ENCODE assay signal across 6 cellular contexts in genomic region chr5:177545487-177546261, GRCh38. TPM values are rescaled to one million over a fixed set of nuclear protein-coding genes. Genes with fewer than 3 reads are reported as not detected.
DNase-seq lines count a peak whose midpoint lies in the region; ATAC-seq and TF ChIP-seq lines count a peak whose summit lies in the region.

No MANE protein-coding gene starts in this region.

- peak; percentile 53 to 72 (median 68) for ATAC-seq in right lobe of liver
- no peak for ATAC-seq in HG03135 (IDR thresholded peaks at IDR 0.05; ENCODE audit: unreplicated experiment)
- ATAC-seq in activated CD4-positive, CD25-positive, alpha-beta regulatory T cell treated with anti-CD3 and anti-CD28 coated beads, Interleukin-2, amount 50 U/mL, for 24 hours: no peak

- no peak overlapping the region for H3K4me3 Mint-ChIP-seq in activated T-helper 1 cell treated with anti-CD3 and anti-CD28 coated beads, Interleukin-12 subunit alpha, Interleukin-12 subunit beta, Interleukin-2, Interleukin-4 antibody, amounts not matched to agents 30 ng/mL and 10 ng/mL and 1 ng/mL, durations not matched to agents 14 hours and 24 hours and 36 hours

- WGBS in right lobe of liver (ENCODE audit: insufficient coverage, low coverage, low lambda C conversion rate, missing lambda C conversion rate): 57% methylated on average over 4 of the region's 4 CpGs

- no peak overlapping the region for H3K27ac Mint-ChIP-seq in activated T-helper 1 cell treated with anti-CD3 and anti-CD28 coated beads, Interleukin-12 subunit alpha, Interleukin-12 subunit beta, Interleukin-2, Interleukin-4 antibody, amounts not matched to agents 30 ng/mL and 10 ng/mL and 1 ng/mL, durations not matched to agents 14 hours and 24 hours and 36 hours

- H3K4me1 Mint-ChIP-seq in activated T-helper 1 cell treated with anti-CD3 and anti-CD28 coated beads, Interleukin-12 subunit alpha, Interleukin-12 subunit beta, Interleukin-2, Interleukin-4 antibody, amounts not matched to agents 30 ng/mL and 10 ng/mL and 1 ng/mL, durations not matched to agents 14 hours and 24 hours and 36 hours (ENCODE audit: low read depth): peaks cover 17% of the 10 kb centered on the region

- no peak for TF ChIP-seq POLR2A in right lobe of liver (IDR thresholded peaks at IDR 0.05)

- TF ChIP-seq CTCF in right lobe of liver (IDR thresholded peaks at IDR 0.05): no peak

- no peaks in the 10 kb centered on the region for H3K9me3 Mint-ChIP-seq in activated T-helper 1 cell treated with anti-CD3 and anti-CD28 coated beads, Interleukin-12 subunit alpha, Interleukin-12 subunit beta, Interleukin-2, Interleukin-4 antibody, amounts not matched to agents 30 ng/mL and 10 ng/mL and 1 ng/mL, durations not matched to agents 14 hours and 24 hours and 36 hours

- H3K27me3 Mint-ChIP-seq in activated T-helper 1 cell treated with anti-CD3 and anti-CD28 coated beads, Interleukin-12 subunit alpha, Interleukin-12 subunit beta, Interleukin-2, Interleukin-4 antibody, amounts not matched to agents 30 ng/mL and 10 ng/mL and 1 ng/mL, durations not matched to agents 14 hours and 24 hours and 36 hours (ENCODE audit: insufficient read depth): no peaks in the 10 kb centered on the region

- H3K36me3 ChIP-seq in SJCRH30: peaks cover 12% of the 10 kb centered on the region
- peaks cover 0 to 5% (median 0%) of the 10 kb centered on the region in 4 donors for H3K36me3 ChIP-seq in right lobe of liver

- peaks cover 57% of the 10 kb centered on the region for H3K4me1 ChIP-seq in SJCRH30
- H3K4me1 ChIP-seq in right lobe of liver: peaks cover 0 to 30% (median 14%) of the 10 kb centered on the region in 4 donors

- intact Hi-C loops in right lobe of liver (cut with DNase I): no loop called here
- intact Hi-C loops in activated T-helper 1 cell treated with anti-CD3 and anti-CD28 coated beads, Interleukin-12 subunit alpha, Interleukin-12 subunit beta, Interleukin-2, Interleukin-4 antibody, amounts not matched to agents 30 ng/mL and 10 ng/mL and 1 ng/mL, durations not matched to agents 14 hours and 24 hours and 36 hours (cut with micrococcal nuclease): no loop called here

- DNase-seq in AG20443 (ENCODE audit: low spot score): peak; percentile 69
- peak; percentile 88 to 95 for DNase-seq in SJCRH30
- DNase-seq in right lobe of liver: peak in 1 of 3 donors; percentile 78
- no peak for DNase-seq in activated T-helper 1 cell treated with anti-CD3 and anti-CD28 coated beads, Interleukin-12 subunit alpha, Interleukin-12 subunit beta, Interleukin-2, Interleukin-4 antibody, amounts not matched to agents 30 ng/mL and 10 ng/mL and 1 ng/mL, durations not matched to agents 14 hours and 24 hours and 36 hours (ENCODE audit: low spot score)

- H3K27ac ChIP-seq in SJCRH30 (peak overlapping the region; percentile 89), right lobe of liver (peak overlapping the region; percentile 52 to 90 (median 79))

- no peaks in the 10 kb centered on the region for H3K9me3 ChIP-seq in SJCRH30 (replicated peaks)
- H3K9me3 ChIP-seq in right lobe of liver: no peaks in the 10 kb centered on the region

- H3K36me3 Mint-ChIP-seq in activated T-helper 1 cell treated with anti-CD3 and anti-CD28 coated beads, Interleukin-12 subunit alpha, Interleukin-12 subunit beta, Interleukin-2, Interleukin-4 antibody, amounts not matched to agents 30 ng/mL and 10 ng/mL and 1 ng/mL, durations not matched to agents 14 hours and 24 hours and 36 hours (ENCODE audit: low read depth): peaks cover 19% of the 10 kb centered on the region

- H3K27me3 ChIP-seq in SJCRH30 (no peaks in the 10 kb centered on the region), right lobe of liver (no peaks in the 10 kb centered on the region)

- H3K4me3 ChIP-seq in SJCRH30 (no peak overlapping the region), right lobe of liver (no peak overlapping the region)

RNA-seq across cellular contexts. Expression of gene FAM193B, which starts 8.7 kb away (rescaled TPM):
- total RNA-seq in SJCRH30 (2014; rRNA removed; shearing (Covaris generic)): 30.8 and 33.8 TPM in 2 replicates
- total RNA-seq in right lobe of liver: 10 to 100 TPM; 22.1 to 55.4 (median 39.2) TPM
- 70.9 and 79.4 TPM in 2 replicates for total RNA-seq in activated T-helper 1 cell treated with anti-CD3 and anti-CD28 coated beads, Interleukin-12 subunit alpha, Interleukin-12 subunit beta, Interleukin-2, Interleukin-4 antibody, amounts not matched to agents 30 ng/mL and 10 ng/mL and 1 ng/mL, durations not matched to agents 14 hours and 24 hours and 36 hours

RNA-seq across cellular contexts. Expression of gene DDX41, which starts 28.9 kb away (rescaled TPM):
- 68.5 and 76.8 TPM in 2 replicates for total RNA-seq in SJCRH30 (2014; rRNA removed; shearing (Covaris generic))
- total RNA-seq in right lobe of liver: 10 to 100 TPM; 35.1 to 64.8 (median 47.9) TPM
- total RNA-seq in activated T-helper 1 cell treated with anti-CD3 and anti-CD28 coated beads, Interleukin-12 subunit alpha, Interleukin-12 subunit beta, Interleukin-2, Interleukin-4 antibody, amounts not matched to agents 30 ng/mL and 10 ng/mL and 1 ng/mL, durations not matched to agents 14 hours and 24 hours and 36 hours: 151 and 166 TPM in 2 replicates

RNA-seq across cellular contexts. Expression of gene DOK3, which starts 36.0 kb away (rescaled TPM):
- total RNA-seq in SJCRH30 (2014; rRNA removed; shearing (Covaris generic)): 3.0 and 6.2 TPM in 2 replicates
- total RNA-seq in right lobe of liver: 1 to 10 TPM; 2.5 to 6.6 (median 3.9) TPM
- 3.7 and 5.0 TPM in 2 replicates for total RNA-seq in activated T-helper 1 cell treated with anti-CD3 and anti-CD28 coated beads, Interleukin-12 subunit alpha, Interleukin-12 subunit beta, Interleukin-2, Interleukin-4 antibody, amounts not matched to agents 30 ng/mL and 10 ng/mL and 1 ng/mL, durations not matched to agents 14 hours and 24 hours and 36 hours

RNA-seq across cellular contexts. Expression of gene TMED9, which starts 46.3 kb away (rescaled TPM):
- 70.9 and 76.2 TPM in 2 replicates for total RNA-seq in SJCRH30 (2014; rRNA removed; shearing (Covaris generic))
- 100 to 1,000 TPM in 5 of 6 experiments, 10 to 100 TPM in 1; 81.8 to 149 (median 133) TPM for total RNA-seq in right lobe of liver
- total RNA-seq in activated T-helper 1 cell treated with anti-CD3 and anti-CD28 coated beads, Interleukin-12 subunit alpha, Interleukin-12 subunit beta, Interleukin-2, Interleukin-4 antibody, amounts not matched to agents 30 ng/mL and 10 ng/mL and 1 ng/mL, durations not matched to agents 14 hours and 24 hours and 36 hours: 174 and 175 TPM in 2 replicates

RNA-seq across cellular contexts. Expression of gene PDLIM7, which starts 48.3 kb away (rescaled TPM):
- total RNA-seq in SJCRH30 (2014; rRNA removed; shearing (Covaris generic)): 58.4 and 68.5 TPM in 2 replicates
- 10 to 100 TPM in 4 of 6 experiments, 1 to 10 TPM in 2; 3.7 to 24.0 (median 13.6) TPM for total RNA-seq in right lobe of liver
- 49.2 and 49.9 TPM in 2 replicates for total RNA-seq in activated T-helper 1 cell treated with anti-CD3 and anti-CD28 coated beads, Interleukin-12 subunit alpha, Interleukin-12 subunit beta, Interleukin-2, Interleukin-4 antibody, amounts not matched to agents 30 ng/mL and 10 ng/mL and 1 ng/mL, durations not matched to agents 14 hours and 24 hours and 36 hours

Comparison
In these comparisons a context has a peak if more than half of its experiments do, and no peak if none do; other contexts are left out.
1. ATAC-seq: peak in right lobe of liver (4 of 4); none in HG03135 (single experiment) and activated CD4-positive, CD25-positive, alpha-beta regulatory T cell treated with anti-CD3 and anti-CD28 coated beads, Interleukin-2, amount 50 U/mL, for 24 hours (0 of 2).